ENCODE assay signal across 6 cellular contexts in genomic region chr3:53969086-53969485, GRCh38.
"Had no signal": no experiment of that assay in that cellular context is flagged by ENCODE, and none has a peak within 500 bp of the region (broad histone marks: within the 10 kb centered on the region; RNA-seq: fewer than 3 reads in every experiment).

No MANE protein-coding gene starts in this region.

- H2AFZ ChIP-seq: GM23338 had no signal

- DNase-seq: H9, HCEC 1CT, IMR-90 had no signal

- H3K4me2 ChIP-seq: GM23338 had no signal

- H3K27ac ChIP-seq: HL-60 had no signal

- H3K4me3 ChIP-seq: GM23338, K562 had no signal
